In the genomic region with DNA sequence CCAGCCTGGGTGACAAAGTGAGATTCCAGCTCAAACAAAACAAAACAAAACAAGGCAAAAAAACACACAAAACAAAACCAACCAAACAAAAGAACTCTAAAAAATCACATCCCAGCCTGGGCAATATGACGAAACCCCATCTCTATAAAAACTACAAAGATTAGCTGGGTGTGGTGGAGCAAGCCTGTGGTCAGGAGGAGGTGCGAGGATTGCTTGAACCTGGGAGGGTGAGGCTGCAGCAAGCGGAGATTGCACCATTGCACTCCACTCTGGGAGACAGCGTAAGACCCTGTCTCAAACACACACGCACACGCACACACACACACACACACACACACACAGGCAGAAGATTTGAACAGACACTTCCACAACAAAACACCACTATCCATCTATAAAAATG, we compare ENCODE assay signal across 1 cellular context.
TF ChIP-seq lines count a peak whose summit lies in the region.

No MANE protein-coding gene starts in this region.

TF ChIP-seq in IMR-90, 13 proteins besides CTCF, POLR2A, EP300 and RAD21 (continued from another document):
- TF ChIP-seq, protein P1, sequence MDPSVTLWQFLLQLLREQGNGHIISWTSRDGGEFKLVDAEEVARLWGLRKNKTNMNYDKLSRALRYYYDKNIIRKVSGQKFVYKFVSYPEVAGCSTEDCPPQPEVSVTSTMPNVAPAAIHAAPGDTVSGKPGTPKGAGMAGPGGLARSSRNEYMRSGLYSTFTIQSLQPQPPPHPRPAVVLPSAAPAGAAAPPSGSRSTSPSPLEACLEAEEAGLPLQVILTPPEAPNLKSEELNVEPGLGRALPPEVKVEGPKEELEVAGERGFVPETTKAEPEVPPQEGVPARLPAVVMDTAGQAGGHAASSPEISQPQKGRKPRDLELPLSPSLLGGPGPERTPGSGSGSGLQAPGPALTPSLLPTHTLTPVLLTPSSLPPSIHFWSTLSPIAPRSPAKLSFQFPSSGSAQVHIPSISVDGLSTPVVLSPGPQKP (IDR thresholded peaks at IDR 0.05; ENCODE audit: borderline replicate concordance, low read depth, low read length): no peak
- no peak for TF ChIP-seq CEBPB (IDR thresholded peaks at IDR 0.05; ENCODE audit: low read depth, low read length)
- TF ChIP-seq USF2 (IDR thresholded peaks at IDR 0.05; ENCODE audit: low read depth, low read length): no peak
TF ChIP-seq in IMR-90: peak in this region for 0.
